Comparison of ENCODE assay signal across 23 cellular contexts in genomic region chr1:2952371-2952770, GRCh38.
"Had no signal": no experiment of that assay in that cellular context is flagged by ENCODE, and none has a peak within 500 bp of the region (broad histone marks: within the 10 kb centered on the region; RNA-seq: fewer than 3 reads in every experiment).

No MANE protein-coding gene starts in this region.

- ATAC-seq: body of pancreas; left lung; naive thymus-derived CD8-positive, alpha-beta T cell had no signal

- H3K9me3 ChIP-seq: body of pancreas had no signal

- FAIRE-seq: frontal cortex had no signal

- H3K27ac ChIP-seq: adrenal gland, body of pancreas, left lung, upper lobe of left lung had no signal

- H3K4me1 ChIP-seq: adrenal gland, body of pancreas, left lung, upper lobe of left lung had no signal

- H3K4me3 ChIP-seq: adrenal gland, body of pancreas, coronary artery, dorsolateral prefrontal cortex, left lung, upper lobe of left lung had no signal

- H3K27me3 ChIP-seq: adrenal gland, body of pancreas, upper lobe of left lung had no signal

- H3K4me3 Mint-ChIP-seq: activated CD4-positive, alpha-beta memory T cell treated with anti-CD3 and anti-CD28 coated beads, Interleukin-2, amount 10 ng/mL, durations not matched to agents 7 days and 5 days; activated CD4-positive, alpha-beta T cell treated with anti-CD3 and anti-CD28 coated beads, Interleukin-2, amount 10 ng/mL, durations not matched to agents 7 days and 5 days; activated naive CD8-positive, alpha-beta T cell treated with anti-CD3 and anti-CD28 coated beads for 36 hours; activated T-cell treated with anti-CD3 and anti-CD28 coated beads, Interleukin-2, amount 50 U/mL, for 24 hours; naive thymus-derived CD8-positive, alpha-beta T cell; stimulated activated naive CD8-positive, alpha-beta T cell treated with anti-CD3 and anti-CD28 coated beads, Interleukin-15, Interleukin-2, amounts not matched to agents 100 ng/mL and 50 ng/mL, for 24 hours had no signal

- H3K36me3 ChIP-seq: adrenal gland, left lung, upper lobe of left lung had no signal

- H3K4me1 Mint-ChIP-seq: activated CD4-positive, alpha-beta memory T cell treated with anti-CD3 and anti-CD28 coated beads, Interleukin-2, amount 10 ng/mL, durations not matched to agents 7 days and 5 days; activated CD4-positive, alpha-beta T cell treated with anti-CD3 and anti-CD28 coated beads, Interleukin-2, amount 10 ng/mL, durations not matched to agents 7 days and 5 days; activated naive CD8-positive, alpha-beta T cell treated with anti-CD3 and anti-CD28 coated beads for 36 hours had no signal

- DNase-seq: activated CD4-positive, alpha-beta memory T cell treated with anti-CD3 and anti-CD28 coated beads, Interleukin-2, amount 10 ng/mL, durations not matched to agents 7 days and 5 days; activated CD4-positive, alpha-beta T cell treated with anti-CD3 and anti-CD28 coated beads for 1 hour; activated CD4-positive, alpha-beta T cell treated with anti-CD3 and anti-CD28 coated beads, Interleukin-2, amount 10 ng/mL, durations not matched to agents 7 days and 5 days; activated CD8-positive, alpha-beta memory T cell treated with anti-CD3 and anti-CD28 coated beads, Interleukin-2, amount 50 U/mL, for 48 hours; activated naive CD4-positive, alpha-beta T cell; activated naive CD8-positive, alpha-beta T cell treated with anti-CD3 and anti-CD28 coated beads for 36 hours; activated T-cell treated with anti-CD3 and anti-CD28 coated beads, Interleukin-2, amount 50 U/mL, for 24 hours; body of pancreas; cerebellar nuclear complex; effector memory CD4-positive, alpha-beta T cell; kidney glomerular epithelial cell; mammary epithelial cell; stimulated activated CD4-positive, alpha-beta T cell treated with anti-CD3 and anti-CD28 coated beads, Interleukin-2, amount 100 ng/mL, for 48 hours; T-helper 2 cell; upper lobe of left lung had no signal

- H3K27me3 Mint-ChIP-seq: activated CD4-positive, alpha-beta memory T cell treated with anti-CD3 and anti-CD28 coated beads, Interleukin-2, amount 10 ng/mL, durations not matched to agents 7 days and 5 days; activated CD4-positive, alpha-beta T cell treated with anti-CD3 and anti-CD28 coated beads, Interleukin-2, amount 10 ng/mL, durations not matched to agents 7 days and 5 days; activated naive CD8-positive, alpha-beta T cell treated with anti-CD3 and anti-CD28 coated beads for 36 hours; progenitor cell of endocrine pancreas had no signal

- H3K27ac Mint-ChIP-seq: activated CD4-positive, alpha-beta memory T cell treated with anti-CD3 and anti-CD28 coated beads, Interleukin-2, amount 10 ng/mL, durations not matched to agents 7 days and 5 days; activated CD4-positive, alpha-beta T cell treated with anti-CD3 and anti-CD28 coated beads, Interleukin-2, amount 10 ng/mL, durations not matched to agents 7 days and 5 days; activated naive CD8-positive, alpha-beta T cell treated with anti-CD3 and anti-CD28 coated beads for 36 hours; activated T-cell treated with anti-CD3 and anti-CD28 coated beads, Interleukin-2, amount 50 U/mL, for 24 hours; progenitor cell of endocrine pancreas; stimulated activated naive CD8-positive, alpha-beta T cell treated with anti-CD3 and anti-CD28 coated beads, Interleukin-15, Interleukin-2, amounts not matched to agents 100 ng/mL and 50 ng/mL, for 24 hours had no signal
